Comparison of ENCODE assay signal across 7 cellular contexts in the genomic region with DNA sequence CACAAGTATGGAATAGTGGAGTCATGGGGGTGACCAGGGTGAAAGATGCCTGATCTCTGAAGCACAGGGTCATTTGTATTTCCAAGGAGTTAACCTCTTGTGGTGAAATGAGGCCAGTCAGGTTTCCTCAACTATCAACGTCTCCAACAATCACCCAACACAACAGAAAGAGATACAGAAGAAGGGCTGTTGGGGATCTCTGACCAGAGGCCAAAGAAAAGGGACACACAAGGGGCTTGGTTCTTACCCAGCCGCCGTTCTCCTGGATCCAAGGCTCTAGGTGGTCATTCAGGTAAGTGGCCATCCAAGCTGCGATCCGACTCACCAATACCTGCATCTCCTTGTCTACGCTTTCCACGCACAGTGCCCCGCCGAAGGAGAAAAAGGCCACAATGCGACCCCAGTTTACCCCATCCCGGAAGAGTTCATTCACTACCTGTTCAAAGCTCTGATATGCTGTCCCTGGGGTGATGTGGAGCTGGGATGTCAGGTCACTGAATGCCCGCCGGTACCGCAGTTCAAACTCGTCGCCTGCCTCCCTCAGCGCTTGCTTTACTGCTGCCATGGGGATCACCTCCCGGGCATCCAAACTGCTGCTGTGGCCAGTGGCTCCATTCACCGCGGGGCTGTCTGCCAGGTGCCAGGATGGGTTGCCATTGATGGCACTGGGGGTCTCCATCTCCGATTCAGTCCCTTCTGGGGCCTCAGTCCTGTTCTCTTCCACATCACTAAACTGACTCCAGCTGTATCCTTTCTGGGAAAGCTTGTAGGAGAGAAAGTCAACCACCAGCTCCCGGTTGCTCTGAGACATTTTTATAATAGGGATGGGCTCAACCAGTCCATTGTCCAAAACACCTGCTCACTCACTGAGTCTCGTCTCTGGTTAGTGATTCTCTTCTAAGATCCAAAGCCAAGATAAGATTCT. TPM values are rescaled to one million over a fixed set of nuclear protein-coding genes. Genes with fewer than 3 reads are reported as not detected.
DNase-seq lines count a peak whose midpoint lies in the region; ATAC-seq and TF ChIP-seq lines count a peak whose summit lies in the region.

No MANE protein-coding gene starts in this region.

- TF ChIP-seq CTCF in endothelial cell (IDR thresholded peaks at IDR 0.05; ENCODE audit: unreplicated experiment): no peak

- H3K4me1 Mint-ChIP-seq in endothelial cell (ENCODE audit: unreplicated experiment): peaks cover 52% of the 10 kb centered on the region
- peaks cover 23 to 46% of the 10 kb centered on the region in 2 donors for H3K4me1 Mint-ChIP-seq in natural killer cell treated with Interleukin-12 subunit alpha and Interleukin-12 subunit beta and Interleukin-15 and Interleukin-18, amount 100 ng/mL, for 72 hours (ENCODE audit: low read depth in 2 of 2)

- H3K9me3 Mint-ChIP-seq in endothelial cell (ENCODE audit: unreplicated experiment): no peaks in the 10 kb centered on the region
- no peaks in the 10 kb centered on the region for H3K9me3 Mint-ChIP-seq in natural killer cell treated with Interleukin-12 subunit alpha and Interleukin-12 subunit beta and Interleukin-15 and Interleukin-18, amount 100 ng/mL, for 72 hours

- H3K36me3 Mint-ChIP-seq in endothelial cell (ENCODE audit: low read depth, unreplicated experiment): peaks cover 12% of the 10 kb centered on the region
- H3K36me3 Mint-ChIP-seq in natural killer cell treated with Interleukin-12 subunit alpha and Interleukin-12 subunit beta and Interleukin-15 and Interleukin-18, amount 100 ng/mL, for 72 hours: peaks cover 48% of the 10 kb centered on the region

- peak; percentile 70 for DNase-seq in HT-29 (ENCODE audit: low spot score)
- peak; percentile 52 for DNase-seq in SW480 (ENCODE audit: low spot score)
- no peak for DNase-seq in endothelial cell (ENCODE audit: low spot score)
- DNase-seq in natural killer cell treated with Interleukin-12 subunit alpha and Interleukin-12 subunit beta and Interleukin-15 and Interleukin-18, amount 100 ng/mL, for 72 hours (ENCODE audit: low spot score): peak; percentile 62

- peak overlapping the region; percentile 77 for H3K27ac Mint-ChIP-seq in endothelial cell (ENCODE audit: unreplicated experiment)
- H3K27ac Mint-ChIP-seq in natural killer cell treated with Interleukin-12 subunit alpha and Interleukin-12 subunit beta and Interleukin-15 and Interleukin-18, amount 100 ng/mL, for 72 hours: peak overlapping the region; percentile 86 to 99

- peak overlapping the region; percentile 90 for H3K4me3 Mint-ChIP-seq in endothelial cell (ENCODE audit: unreplicated experiment)
- H3K4me3 Mint-ChIP-seq in natural killer cell treated with Interleukin-12 subunit alpha and Interleukin-12 subunit beta and Interleukin-15 and Interleukin-18, amount 100 ng/mL, for 72 hours: peak overlapping the region; percentile 98

- ATAC-seq in natural killer cell treated with Interleukin-12 subunit alpha and Interleukin-12 subunit beta and Interleukin-15 and Interleukin-18, amount 100 ng/mL, for 72 hours: no peak
- ATAC-seq in HG03196 (IDR thresholded peaks at IDR 0.05; ENCODE audit: unreplicated experiment) (no peak), GM21526 (IDR thresholded peaks at IDR 0.05; ENCODE audit: low FRiP score, unreplicated experiment) (no peak), GM21360 (IDR thresholded peaks at IDR 0.05; ENCODE audit: unreplicated experiment) (no peak)

- H3K27me3 Mint-ChIP-seq in endothelial cell (ENCODE audit: unreplicated experiment): peaks cover 6% of the 10 kb centered on the region
- H3K27me3 Mint-ChIP-seq in natural killer cell treated with Interleukin-12 subunit alpha and Interleukin-12 subunit beta and Interleukin-15 and Interleukin-18, amount 100 ng/mL, for 72 hours: no peaks in the 10 kb centered on the region

RNA-seq across cellular contexts. Expression of gene BCL2L1, which starts 1.0 kb away (rescaled TPM):
- total RNA-seq in HT-29 (2014; rRNA removed; shearing (Covaris generic)): 324 and 325 TPM in 2 replicates
- 52.9 TPM for total RNA-seq in endothelial cell (ENCODE audit: unreplicated experiment)
- 100 to 1,000 TPM; 140 to 325 TPM for total RNA-seq in natural killer cell treated with Interleukin-12 subunit alpha and Interleukin-12 subunit beta and Interleukin-15 and Interleukin-18, amount 100 ng/mL, for 72 hours

RNA-seq across cellular contexts. Expression of gene TPX2, which starts 17.4 kb away (rescaled TPM):
- total RNA-seq in HT-29 (2014; rRNA removed; shearing (Covaris generic)): 94.4 and 101 TPM in 2 replicates
- total RNA-seq in endothelial cell (ENCODE audit: unreplicated experiment): 27.2 TPM
- 100 to 1,000 TPM in 1 of 2 donors, 10 to 100 TPM in 1; 51.8 to 102 TPM for total RNA-seq in natural killer cell treated with Interleukin-12 subunit alpha and Interleukin-12 subunit beta and Interleukin-15 and Interleukin-18, amount 100 ng/mL, for 72 hours
